ENCODE assay signal across 17 cellular contexts in genomic region chr4:17702666-17703065, GRCh38.
"Had no signal": no experiment of that assay in that cellular context is flagged by ENCODE, and none has a peak within 500 bp of the region (broad histone marks: within the 10 kb centered on the region; RNA-seq: fewer than 3 reads in every experiment).

No MANE protein-coding gene starts in this region.

- H3K4me3 Mint-ChIP-seq: activated CD4-positive, alpha-beta T cell treated with anti-CD3 and anti-CD28 coated beads, Interleukin-2, amount 10 ng/mL, durations not matched to agents 7 days and 5 days; activated naive CD8-positive, alpha-beta T cell treated with anti-CD3 and anti-CD28 coated beads, Interleukin-2, amount 10 ng/mL, durations not matched to agents 7 days and 5 days; brain; central memory CD8-positive, alpha-beta T cell; dendritic cell treated with granulocyte-macrophage colony-stimulating factor and Interleukin-4, amounts not matched to agents 40 ng/mL and 50 ng/mL, for 4 days; effector memory CD8-positive, alpha-beta T cell; naive B cell had no signal

- H3K27ac ChIP-seq: epithelial cell of prostate, pancreas, sigmoid colon, spleen, thyroid gland had no signal

- H3K27me3 Mint-ChIP-seq: brain; central memory CD8-positive, alpha-beta T cell; dendritic cell treated with granulocyte-macrophage colony-stimulating factor and Interleukin-4, amounts not matched to agents 40 ng/mL and 50 ng/mL, for 4 days had no signal

- H3K27me3 ChIP-seq: pancreas, sigmoid colon, spleen, thyroid gland had no signal

- H3K4me3 ChIP-seq: pancreas, sigmoid colon, spleen, thyroid gland had no signal

- ATAC-seq: effector memory CD8-positive, alpha-beta T cell; left lobe of liver had no signal

- H3K36me3 ChIP-seq: pancreas, sigmoid colon, spleen, thyroid gland had no signal

- H3K9me3 Mint-ChIP-seq: central memory CD8-positive, alpha-beta T cell; effector memory CD8-positive, alpha-beta T cell had no signal

- H3K4me1 Mint-ChIP-seq: activated CD4-positive, alpha-beta T cell treated with anti-CD3 and anti-CD28 coated beads, Interleukin-2, amount 10 ng/mL, durations not matched to agents 7 days and 5 days; activated naive CD8-positive, alpha-beta T cell treated with anti-CD3 and anti-CD28 coated beads, Interleukin-2, amount 10 ng/mL, durations not matched to agents 7 days and 5 days; central memory CD8-positive, alpha-beta T cell; naive B cell had no signal

- H3K27ac Mint-ChIP-seq: activated CD4-positive, alpha-beta T cell treated with anti-CD3 and anti-CD28 coated beads, Interleukin-2, amount 10 ng/mL, durations not matched to agents 7 days and 5 days; activated naive CD8-positive, alpha-beta T cell treated with anti-CD3 and anti-CD28 coated beads, Interleukin-2, amount 10 ng/mL, durations not matched to agents 7 days and 5 days; brain; dendritic cell treated with granulocyte-macrophage colony-stimulating factor and Interleukin-4, amounts not matched to agents 40 ng/mL and 50 ng/mL, for 4 days; effector memory CD8-positive, alpha-beta T cell; naive B cell had no signal

- H3K36me3 Mint-ChIP-seq: activated naive CD8-positive, alpha-beta T cell treated with anti-CD3 and anti-CD28 coated beads, Interleukin-2, amount 10 ng/mL, durations not matched to agents 7 days and 5 days; naive B cell had no signal

- H3K4me1 ChIP-seq: pancreas, sigmoid colon, spleen, thyroid gland had no signal

- H3K9me3 ChIP-seq: pancreas, sigmoid colon, thyroid gland had no signal

- DNase-seq: activated CD4-positive, alpha-beta T cell treated with anti-CD3 and anti-CD28 coated beads, Interleukin-2, amount 10 ng/mL, durations not matched to agents 7 days and 5 days; activated naive CD4-positive, alpha-beta T cell; activated naive CD8-positive, alpha-beta T cell treated with anti-CD3 and anti-CD28 coated beads, Interleukin-2, amount 10 ng/mL, durations not matched to agents 7 days and 5 days; activated T-cell treated with anti-CD3 and anti-CD28 coated beads for 4 hours; effector memory CD8-positive, alpha-beta T cell; foreskin melanocyte; mammary epithelial cell; naive B cell; pancreas; sigmoid colon; spleen; thyroid gland had no signal
